Comparison of ENCODE assay signal across 1 cellular context in the genomic region with DNA sequence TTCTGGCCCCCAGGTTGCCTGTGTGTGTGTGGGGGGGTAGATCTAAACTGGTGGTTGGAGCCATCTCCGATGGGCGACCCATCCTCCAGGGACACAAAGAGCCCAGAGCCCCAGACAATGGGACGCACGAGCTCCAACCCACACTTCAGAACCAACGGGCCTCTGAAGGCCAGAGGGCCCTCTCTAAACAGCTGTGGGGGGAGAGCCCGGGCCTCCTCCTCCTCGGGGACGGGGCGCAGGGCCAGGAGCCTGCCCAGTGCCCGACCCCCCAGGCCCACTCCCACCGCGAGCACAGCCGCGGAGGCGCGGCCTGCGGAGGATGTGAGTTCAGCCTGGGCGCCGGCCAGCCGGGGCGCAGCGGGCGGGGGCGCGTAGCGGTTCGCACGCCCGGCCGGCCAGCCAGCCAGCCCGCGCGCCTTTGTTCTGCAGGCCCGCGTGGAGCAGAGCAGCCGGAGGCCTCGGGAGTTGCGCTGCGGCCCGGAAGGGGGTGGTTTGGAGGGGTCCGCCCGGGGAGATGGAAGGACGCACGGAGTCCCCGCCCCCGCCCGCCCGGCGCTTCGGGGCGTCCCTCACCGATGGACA.
TF ChIP-seq lines count a peak whose summit lies in the region.

No MANE protein-coding gene starts in this region.

TF ChIP-seq in H1, 55 proteins besides CTCF, POLR2A, EP300 and RAD21:
- no peak for TF ChIP-seq BRCA1 (IDR thresholded peaks at IDR 0.05; ENCODE audit: low read depth, low read length)
- no peak for TF ChIP-seq CHD1 (IDR thresholded peaks at IDR 0.05; ENCODE audit: low read depth, low read length)
- TF ChIP-seq PHF8 (conservative IDR thresholded peaks at IDR 0.05; ENCODE audit: low read depth, low read length): no peak
- TF ChIP-seq CTBP2 (IDR thresholded peaks at IDR 0.05; ENCODE audit: borderline replicate concordance, insufficient read depth, insufficient read length, low read length): no peak
- no peak for TF ChIP-seq RBBP5 (IDR thresholded peaks at IDR 0.05; ENCODE audit: borderline replicate concordance, low read depth, low read length)
- no peak for TF ChIP-seq SIX5 (IDR thresholded peaks at IDR 0.05; ENCODE audit: low read depth, low read length)
- TF ChIP-seq HDAC6 (IDR thresholded peaks at IDR 0.05; ENCODE audit: low read depth, low read length): no peak
- no peak for TF ChIP-seq CBX5 (IDR thresholded peaks at IDR 0.05; ENCODE audit: low read depth, low read length)
- TF ChIP-seq RXRA (IDR thresholded peaks at IDR 0.05; ENCODE audit: insufficient read depth, low read depth, low read length): no peak
- peak; percentile 7 for TF ChIP-seq TAF7 (optimal IDR thresholded peaks at IDR 0.05; ENCODE audit: borderline replicate concordance, low read depth, low read length)
- TF ChIP-seq YY1 (IDR thresholded peaks at IDR 0.05; ENCODE audit: low read depth, low read length): no peak
- no peak for TF ChIP-seq RNF2 (IDR thresholded peaks at IDR 0.05; ENCODE audit: borderline replicate concordance, low read depth, low read length, missing control alignments, poor library complexity, severe bottlenecking)
- TF ChIP-seq, protein P1, sequence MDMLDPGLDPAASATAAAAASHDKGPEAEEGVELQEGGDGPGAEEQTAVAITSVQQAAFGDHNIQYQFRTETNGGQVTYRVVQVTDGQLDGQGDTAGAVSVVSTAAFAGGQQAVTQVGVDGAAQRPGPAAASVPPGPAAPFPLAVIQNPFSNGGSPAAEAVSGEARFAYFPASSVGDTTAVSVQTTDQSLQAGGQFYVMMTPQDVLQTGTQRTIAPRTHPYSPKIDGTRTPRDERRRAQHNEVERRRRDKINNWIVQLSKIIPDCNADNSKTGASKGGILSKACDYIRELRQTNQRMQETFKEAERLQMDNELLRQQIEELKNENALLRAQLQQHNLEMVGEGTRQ (IDR thresholded peaks at IDR 0.05; ENCODE audit: low read length): 0 out of 2 replicates have a peak, but pooled peaks have one; percentile 24
- 0 out of 2 replicates have a peak, but pooled peaks have one; percentile 6 for TF ChIP-seq CHD2 (IDR thresholded peaks at IDR 0.05; ENCODE audit: low read length)
- no peak for TF ChIP-seq RFX5 (IDR thresholded peaks at IDR 0.05; ENCODE audit: borderline replicate concordance, low read depth, low read length)
- no peak for TF ChIP-seq BCL11A (IDR thresholded peaks at IDR 0.05; ENCODE audit: low read depth in 2 of 2, low read length in 2 of 2)
- TF ChIP-seq POU5F1 (IDR thresholded peaks at IDR 0.05; ENCODE audit: low read depth, low read length): no peak
TF ChIP-seq in H1: peak in this region for 3.
